In the genomic region with DNA sequence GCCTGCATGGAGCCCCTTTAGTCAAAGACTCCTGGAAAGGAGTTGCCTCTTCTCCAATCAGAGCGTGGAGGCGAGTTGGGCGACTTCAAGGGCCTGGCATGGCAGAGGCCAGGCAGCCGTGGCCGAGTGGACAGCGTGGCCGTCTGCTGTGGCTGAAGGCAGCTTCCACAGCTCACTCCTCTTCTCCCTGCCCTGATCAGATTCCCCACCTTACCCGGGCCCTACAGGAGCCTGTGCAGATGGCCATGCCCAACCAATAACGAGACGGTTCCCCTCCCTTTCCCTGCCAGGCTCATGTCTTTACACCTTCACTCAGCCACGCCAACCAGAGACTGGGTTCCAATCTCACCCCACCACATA, we compare ENCODE assay signal across 1 cellular context.
TF ChIP-seq lines count a peak whose summit lies in the region.

No MANE protein-coding gene starts in this region.

TF ChIP-seq in H1, 55 proteins besides CTCF, POLR2A, EP300 and RAD21:
- TF ChIP-seq CHD2 (IDR thresholded peaks at IDR 0.05; ENCODE audit: low read length) (no peak), EGR1 (IDR thresholded peaks at IDR 0.05; ENCODE audit: borderline replicate concordance, low read depth, low read length) (no peak), KDM1A (IDR thresholded peaks at IDR 0.05; ENCODE audit: borderline replicate concordance, low read length) (no peak), GABPA (IDR thresholded peaks at IDR 0.05; ENCODE audit: borderline replicate concordance, insufficient read depth, low read length) (no peak), RXRA (IDR thresholded peaks at IDR 0.05; ENCODE audit: insufficient read depth, low read depth, low read length) (no peak), JUN (IDR thresholded peaks at IDR 0.05; ENCODE audit: low read depth, low read length) (no peak), JUND (IDR thresholded peaks at IDR 0.05; ENCODE audit: low read length) (no peak), CBX8 (IDR thresholded peaks at IDR 0.05; ENCODE audit: borderline replicate concordance, low read depth, low read length) (no peak), RNF2 (IDR thresholded peaks at IDR 0.05; ENCODE audit: borderline replicate concordance, low read depth, low read length, missing control alignments, poor library complexity, severe bottlenecking) (no peak), ZNF274 (IDR thresholded peaks at IDR 0.05; ENCODE audit: borderline replicate concordance, extremely low read depth, low read length) (no peak), CHD1 (IDR thresholded peaks at IDR 0.05; ENCODE audit: low read depth, low read length) (no peak), GTF2F1 (IDR thresholded peaks at IDR 0.05; ENCODE audit: borderline replicate concordance, low read depth, low read length) (no peak), SIX5 (IDR thresholded peaks at IDR 0.05; ENCODE audit: low read depth, low read length) (no peak), PHF8 (conservative IDR thresholded peaks at IDR 0.05; ENCODE audit: low read depth, low read length) (no peak), TBP (IDR thresholded peaks at IDR 0.05; ENCODE audit: low read depth, low read length) (no peak), POLR2AphosphoS5 (IDR thresholded peaks at IDR 0.05; ENCODE audit: low read depth, low read length) (no peak), FOSL1 (IDR thresholded peaks at IDR 0.05; ENCODE audit: insufficient read depth, low read depth, low read length) (no peak)
- TF ChIP-seq, protein P1, sequence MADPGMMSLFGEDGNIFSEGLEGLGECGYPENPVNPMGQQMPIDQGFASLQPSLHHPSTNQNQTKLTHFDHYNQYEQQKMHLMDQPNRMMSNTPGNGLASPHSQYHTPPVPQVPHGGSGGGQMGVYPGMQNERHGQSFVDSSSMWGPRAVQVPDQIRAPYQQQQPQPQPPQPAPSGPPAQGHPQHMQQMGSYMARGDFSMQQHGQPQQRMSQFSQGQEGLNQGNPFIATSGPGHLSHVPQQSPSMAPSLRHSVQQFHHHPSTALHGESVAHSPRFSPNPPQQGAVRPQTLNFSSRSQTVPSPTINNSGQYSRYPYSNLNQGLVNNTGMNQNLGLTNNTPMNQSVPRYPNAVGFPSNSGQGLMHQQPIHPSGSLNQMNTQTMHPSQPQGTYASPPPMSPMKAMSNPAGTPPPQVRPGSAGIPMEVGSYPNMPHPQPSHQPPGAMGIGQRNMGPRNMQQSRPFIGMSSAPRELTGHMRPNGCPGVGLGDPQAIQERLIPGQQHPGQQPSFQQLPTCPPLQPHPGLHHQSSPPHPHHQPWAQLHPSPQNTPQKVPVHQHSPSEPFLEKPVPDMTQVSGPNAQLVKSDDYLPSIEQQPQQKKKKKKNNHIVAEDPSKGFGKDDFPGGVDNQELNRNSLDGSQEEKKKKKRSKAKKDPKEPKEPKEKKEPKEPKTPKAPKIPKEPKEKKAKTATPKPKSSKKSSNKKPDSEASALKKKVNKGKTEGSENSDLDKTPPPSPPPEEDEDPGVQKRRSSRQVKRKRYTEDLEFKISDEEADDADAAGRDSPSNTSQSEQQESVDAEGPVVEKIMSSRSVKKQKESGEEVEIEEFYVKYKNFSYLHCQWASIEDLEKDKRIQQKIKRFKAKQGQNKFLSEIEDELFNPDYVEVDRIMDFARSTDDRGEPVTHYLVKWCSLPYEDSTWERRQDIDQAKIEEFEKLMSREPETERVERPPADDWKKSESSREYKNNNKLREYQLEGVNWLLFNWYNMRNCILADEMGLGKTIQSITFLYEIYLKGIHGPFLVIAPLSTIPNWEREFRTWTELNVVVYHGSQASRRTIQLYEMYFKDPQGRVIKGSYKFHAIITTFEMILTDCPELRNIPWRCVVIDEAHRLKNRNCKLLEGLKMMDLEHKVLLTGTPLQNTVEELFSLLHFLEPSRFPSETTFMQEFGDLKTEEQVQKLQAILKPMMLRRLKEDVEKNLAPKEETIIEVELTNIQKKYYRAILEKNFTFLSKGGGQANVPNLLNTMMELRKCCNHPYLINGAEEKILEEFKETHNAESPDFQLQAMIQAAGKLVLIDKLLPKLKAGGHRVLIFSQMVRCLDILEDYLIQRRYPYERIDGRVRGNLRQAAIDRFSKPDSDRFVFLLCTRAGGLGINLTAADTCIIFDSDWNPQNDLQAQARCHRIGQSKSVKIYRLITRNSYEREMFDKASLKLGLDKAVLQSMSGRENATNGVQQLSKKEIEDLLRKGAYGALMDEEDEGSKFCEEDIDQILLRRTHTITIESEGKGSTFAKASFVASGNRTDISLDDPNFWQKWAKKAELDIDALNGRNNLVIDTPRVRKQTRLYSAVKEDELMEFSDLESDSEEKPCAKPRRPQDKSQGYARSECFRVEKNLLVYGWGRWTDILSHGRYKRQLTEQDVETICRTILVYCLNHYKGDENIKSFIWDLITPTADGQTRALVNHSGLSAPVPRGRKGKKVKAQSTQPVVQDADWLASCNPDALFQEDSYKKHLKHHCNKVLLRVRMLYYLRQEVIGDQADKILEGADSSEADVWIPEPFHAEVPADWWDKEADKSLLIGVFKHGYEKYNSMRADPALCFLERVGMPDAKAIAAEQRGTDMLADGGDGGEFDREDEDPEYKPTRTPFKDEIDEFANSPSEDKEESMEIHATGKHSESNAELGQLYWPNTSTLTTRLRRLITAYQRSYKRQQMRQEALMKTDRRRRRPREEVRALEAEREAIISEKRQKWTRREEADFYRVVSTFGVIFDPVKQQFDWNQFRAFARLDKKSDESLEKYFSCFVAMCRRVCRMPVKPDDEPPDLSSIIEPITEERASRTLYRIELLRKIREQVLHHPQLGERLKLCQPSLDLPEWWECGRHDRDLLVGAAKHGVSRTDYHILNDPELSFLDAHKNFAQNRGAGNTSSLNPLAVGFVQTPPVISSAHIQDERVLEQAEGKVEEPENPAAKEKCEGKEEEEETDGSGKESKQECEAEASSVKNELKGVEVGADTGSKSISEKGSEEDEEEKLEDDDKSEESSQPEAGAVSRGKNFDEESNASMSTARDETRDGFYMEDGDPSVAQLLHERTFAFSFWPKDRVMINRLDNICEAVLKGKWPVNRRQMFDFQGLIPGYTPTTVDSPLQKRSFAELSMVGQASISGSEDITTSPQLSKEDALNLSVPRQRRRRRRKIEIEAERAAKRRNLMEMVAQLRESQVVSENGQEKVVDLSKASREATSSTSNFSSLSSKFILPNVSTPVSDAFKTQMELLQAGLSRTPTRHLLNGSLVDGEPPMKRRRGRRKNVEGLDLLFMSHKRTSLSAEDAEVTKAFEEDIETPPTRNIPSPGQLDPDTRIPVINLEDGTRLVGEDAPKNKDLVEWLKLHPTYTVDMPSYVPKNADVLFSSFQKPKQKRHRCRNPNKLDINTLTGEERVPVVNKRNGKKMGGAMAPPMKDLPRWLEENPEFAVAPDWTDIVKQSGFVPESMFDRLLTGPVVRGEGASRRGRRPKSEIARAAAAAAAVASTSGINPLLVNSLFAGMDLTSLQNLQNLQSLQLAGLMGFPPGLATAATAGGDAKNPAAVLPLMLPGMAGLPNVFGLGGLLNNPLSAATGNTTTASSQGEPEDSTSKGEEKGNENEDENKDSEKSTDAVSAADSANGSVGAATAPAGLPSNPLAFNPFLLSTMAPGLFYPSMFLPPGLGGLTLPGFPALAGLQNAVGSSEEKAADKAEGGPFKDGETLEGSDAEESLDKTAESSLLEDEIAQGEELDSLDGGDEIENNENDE (IDR thresholded peaks at IDR 0.05; ENCODE audit: insufficient replicate concordance, low read length): no peak
- TF ChIP-seq, protein P2, sequence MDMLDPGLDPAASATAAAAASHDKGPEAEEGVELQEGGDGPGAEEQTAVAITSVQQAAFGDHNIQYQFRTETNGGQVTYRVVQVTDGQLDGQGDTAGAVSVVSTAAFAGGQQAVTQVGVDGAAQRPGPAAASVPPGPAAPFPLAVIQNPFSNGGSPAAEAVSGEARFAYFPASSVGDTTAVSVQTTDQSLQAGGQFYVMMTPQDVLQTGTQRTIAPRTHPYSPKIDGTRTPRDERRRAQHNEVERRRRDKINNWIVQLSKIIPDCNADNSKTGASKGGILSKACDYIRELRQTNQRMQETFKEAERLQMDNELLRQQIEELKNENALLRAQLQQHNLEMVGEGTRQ (IDR thresholded peaks at IDR 0.05; ENCODE audit: low read length): no peak
